In genomic region chr14:102777711-102778615, GRCh38 we compare ENCODE assay signal across 8 cellular contexts. TPM values are rescaled to one million over a fixed set of nuclear protein-coding genes. Genes with fewer than 3 reads are reported as not detected.
A peak's percentile ranks its signal among the peaks of the same experiment; 100 is the strongest.
DNase-seq lines count a peak whose midpoint lies in the region; ATAC-seq and TF ChIP-seq lines count a peak whose summit lies in the region.

No MANE protein-coding gene starts in this region.

- ATAC-seq in GM19397 (IDR thresholded peaks at IDR 0.05; ENCODE audit: unreplicated experiment) (peak; percentile 19), GM18870 (IDR thresholded peaks at IDR 0.05; ENCODE audit: unreplicated experiment) (no peak)
- ATAC-seq in activated T-cell treated with anti-CD3 and anti-CD28 coated beads, Interleukin-2, amount 50 U/mL, for 72 hours (replicated peaks in 1 of 2), result peak; percentile 28 to 38

- H2AFZ ChIP-seq in neuron (ENCODE audit: low read depth, low read length), result peak overlapping the region; percentile 17

- peaks cover 0 to 14% (median 4%) of the 10 kb centered on the region in 11 experiments; a peak in 4 of 22 replicates for H3K36me3 ChIP-seq in BLaER1 treated with 17β-estradiol and CSF1 and Interleukin-3, amounts not matched to agents 10 nM and 100 nM
- no peaks in the 10 kb centered on the region for H3K36me3 ChIP-seq in neuron (ENCODE audit: insufficient read depth, low read length)

- no peak for TF ChIP-seq CTCF in fibroblast of villous mesenchyme (IDR thresholded peaks at IDR 0.05; ENCODE audit: insufficient read depth, low read depth, low read length)

- H3K9me3 ChIP-seq in BLaER1 treated with 17β-estradiol and CSF1 and Interleukin-3, amounts not matched to agents 10 nM and 100 nM (replicated peaks in 1 of 11), result no peaks in the 10 kb centered on the region
- H3K9me3 ChIP-seq in neuron (ENCODE audit: low read length), result no peaks in the 10 kb centered on the region

- no peaks in the 10 kb centered on the region for H3K9me3 Mint-ChIP-seq in IgD-negative memory B cell
- H3K9me3 Mint-ChIP-seq in activated T-cell treated with anti-CD3 and anti-CD28 coated beads, Interleukin-2, amount 50 U/mL, for 72 hours, result no peaks in the 10 kb centered on the region

- H3K9ac ChIP-seq in BLaER1 treated with 17β-estradiol and CSF1 and Interleukin-3, amounts not matched to agents 10 nM and 100 nM, result peak overlapping the region; percentile 96 to 100 (median 98)

- H3K27ac ChIP-seq in BLaER1 treated with 17β-estradiol and CSF1 and Interleukin-3, amounts not matched to agents 10 nM and 100 nM, result peak overlapping the region; percentile 94 to 99 (median 97)

- H3K4me1 ChIP-seq in BLaER1 treated with 17β-estradiol and CSF1 and Interleukin-3, amounts not matched to agents 10 nM and 100 nM, result peaks cover 62 to 72% (median 67%) of the 10 kb centered on the region in 10 experiments
- peaks cover 22% of the 10 kb centered on the region for H3K4me1 ChIP-seq in neuron (ENCODE audit: insufficient read depth, low read length)

- DNase-seq in activated T-cell treated with anti-CD3 and anti-CD28 coated beads, Interleukin-2, amount 50 U/mL, for 72 hours, result peak; percentile 17 to 33
- DNase-seq in fibroblast of villous mesenchyme (ENCODE audit: low read depth) (peak; percentile 55), DMS153 (lab: John Stamatoyannopoulos, UW) (no peak)

- peaks cover 45 to 62% (median 47%) of the 10 kb centered on the region in 3 donors for H3K4me1 Mint-ChIP-seq in IgD-negative memory B cell
- peaks cover 77% of the 10 kb centered on the region for H3K4me1 Mint-ChIP-seq in activated T-cell treated with anti-CD3 and anti-CD28 coated beads, Interleukin-2, amount 50 U/mL, for 72 hours (ENCODE audit: low read depth)

- H3K4me2 ChIP-seq in BLaER1 treated with 17β-estradiol and CSF1 and Interleukin-3, amounts not matched to agents 10 nM and 100 nM, result peak overlapping the region; percentile 80 to 95 (median 90)

- H3K27ac Mint-ChIP-seq in IgD-negative memory B cell, result peak overlapping the region; percentile 92 to 99 (median 97)
- peak overlapping the region; percentile 96 for H3K27ac Mint-ChIP-seq in activated T-cell treated with anti-CD3 and anti-CD28 coated beads, Interleukin-2, amount 50 U/mL, for 72 hours

- H3K4me3 Mint-ChIP-seq in IgD-negative memory B cell, result peak overlapping the region; percentile 90 to 99 (median 93)
- H3K4me3 Mint-ChIP-seq in activated T-cell treated with anti-CD3 and anti-CD28 coated beads, Interleukin-2, amount 50 U/mL, for 72 hours, result peak overlapping the region; percentile 87 to 94

- no peaks in the 10 kb centered on the region for H3K27me3 ChIP-seq in BLaER1 treated with 17β-estradiol and CSF1 and Interleukin-3, amounts not matched to agents 10 nM and 100 nM
- H3K27me3 ChIP-seq in neuron (ENCODE audit: insufficient read depth, low read length), result no peaks in the 10 kb centered on the region

- H3K4me3 ChIP-seq in BLaER1 treated with 17β-estradiol and CSF1 and Interleukin-3, amounts not matched to agents 10 nM and 100 nM, result peak overlapping the region; percentile 82 to 100 (median 99)
- peak overlapping the region; percentile 65 for H3K4me3 ChIP-seq in fibroblast of villous mesenchyme (ENCODE audit: low read depth, low read length)
- H3K4me3 ChIP-seq in neuron (ENCODE audit: low read length), result peak overlapping the region; percentile 79

- peaks cover 4% of the 10 kb centered on the region for H3K27me3 Mint-ChIP-seq in IgD-negative memory B cell
- H3K27me3 Mint-ChIP-seq in activated T-cell treated with anti-CD3 and anti-CD28 coated beads, Interleukin-2, amount 50 U/mL, for 72 hours (ENCODE audit: low read depth), result no peaks in the 10 kb centered on the region

- H3K36me3 Mint-ChIP-seq in IgD-negative memory B cell, result peaks cover 4% of the 10 kb centered on the region
- H3K36me3 Mint-ChIP-seq in activated T-cell treated with anti-CD3 and anti-CD28 coated beads, Interleukin-2, amount 50 U/mL, for 72 hours (ENCODE audit: insufficient read depth in 2 of 2), result peaks cover 18 to 30% of the 10 kb centered on the region in 2 donors

- H4K20me1 ChIP-seq in BLaER1 treated with 17β-estradiol and CSF1 and Interleukin-3, amounts not matched to agents 10 nM and 100 nM, result peaks cover 37 to 52% (median 47%) of the 10 kb centered on the region in 11 experiments

RNA-seq across cellular contexts. Expression of gene TRAF3, which starts 0.7 kb away (rescaled TPM):
- 35.3 TPM for polyA plus RNA-seq in IgD-negative memory B cell
- total RNA-seq in activated T-cell treated with anti-CD3 and anti-CD28 coated beads, Interleukin-2, amount 50 U/mL, for 72 hours, result 100 to 1,000 TPM; 123 to 137 TPM
- 16.1 and 30.7 TPM in 2 replicates for total RNA-seq in fibroblast of villous mesenchyme
